ENCODE assay signal across 26 cellular contexts in genomic region chr1:197982266-197982665, GRCh38.
"Had no signal": no experiment of that assay in that cellular context is flagged by ENCODE, and none has a peak within 500 bp of the region (broad histone marks: within the 10 kb centered on the region; RNA-seq: fewer than 3 reads in every experiment).

No MANE protein-coding gene starts in this region.

- H3K36me3 Mint-ChIP-seq: naive thymus-derived CD8-positive, alpha-beta T cell had no signal

- DNase-seq: effector memory CD8-positive, alpha-beta T cell; erythroblast; esophagus squamous epithelium; foreskin fibroblast; gastrocnemius medialis; head of caudate nucleus; left ventricle myocardium superior; lower lobe of right lung; naive thymus-derived CD8-positive, alpha-beta T cell; nephron progenitor cell; pancreas; right lobe of liver; small intestine; stimulated activated CD4-positive, alpha-beta T cell treated with anti-CD3 and anti-CD28 coated beads, Interleukin-12 subunit alpha, Interleukin-12 subunit beta, amount 100 ng/mL, for 4 hours; stimulated activated CD4-positive, alpha-beta T cell treated with anti-CD3 and anti-CD28 coated beads, Interleukin-1b, Interleukin-23, amount 100 ng/mL, for 48 hours; stimulated activated CD4-positive, alpha-beta T cell treated with anti-CD3 and anti-CD28 coated beads, Interleukin-4, amount 100 ng/mL, for 1 hour; stimulated activated CD8-positive, alpha-beta memory T cell treated with anti-CD3 and anti-CD28 coated beads, Interleukin-4, amount 100 ng/mL, for 48 hours; stimulated activated naive CD4-positive, alpha-beta T cell; stimulated activated naive CD8-positive, alpha-beta T cell treated with anti-CD3 and anti-CD28 coated beads, Interleukin-15, amount 100 ng/mL, for 72 hours; transverse colon; upper lobe of right lung; uterus had no signal

- H3K27me3 ChIP-seq: esophagus squamous epithelium, gastrocnemius medialis, neutrophil, pancreas, right lobe of liver, suprapubic skin, transverse colon, upper lobe of right lung, uterus had no signal

- H3K4me1 Mint-ChIP-seq: nephron progenitor cell; stimulated activated naive CD8-positive, alpha-beta T cell treated with anti-CD3 and anti-CD28 coated beads, Interleukin-15, amount 100 ng/mL, for 72 hours had no signal

- H3K9me3 Mint-ChIP-seq: effector memory CD8-positive, alpha-beta T cell; naive thymus-derived CD8-positive, alpha-beta T cell; nephron progenitor cell; stimulated activated naive CD8-positive, alpha-beta T cell treated with anti-CD3 and anti-CD28 coated beads, Interleukin-15, amount 100 ng/mL, for 72 hours had no signal

- ATAC-seq: effector memory CD8-positive, alpha-beta T cell; gastrocnemius medialis; left ventricle myocardium superior; lower lobe of right lung; naive thymus-derived CD8-positive, alpha-beta T cell; pancreas; right lobe of liver; stimulated activated naive CD8-positive, alpha-beta T cell treated with anti-CD3 and anti-CD28 coated beads, Interleukin-15, amount 100 ng/mL, for 72 hours; upper lobe of right lung had no signal

- H3K27me3 Mint-ChIP-seq: progenitor cell of endocrine pancreas had no signal

- H3K27ac ChIP-seq: coronary artery, esophagus squamous epithelium, gastrocnemius medialis, lower lobe of right lung, neutrophil, pancreas, right lobe of liver, suprapubic skin, transverse colon, upper lobe of right lung, uterus had no signal

- H3K4me3 Mint-ChIP-seq: effector memory CD8-positive, alpha-beta T cell; naive thymus-derived CD8-positive, alpha-beta T cell; nephron progenitor cell; stimulated activated naive CD8-positive, alpha-beta T cell treated with anti-CD3 and anti-CD28 coated beads, Interleukin-15, amount 100 ng/mL, for 72 hours had no signal

- H3K4me1 ChIP-seq: esophagus squamous epithelium, gastrocnemius medialis, lower lobe of right lung, pancreas, suprapubic skin, transverse colon, upper lobe of right lung, uterus had no signal

- H3K4me3 ChIP-seq: coronary artery, esophagus squamous epithelium, gastrocnemius medialis, lower lobe of right lung, pancreas, right lobe of liver, suprapubic skin, transverse colon, upper lobe of right lung, uterus had no signal

- H3K36me3 ChIP-seq: esophagus squamous epithelium, gastrocnemius medialis, lower lobe of right lung, neutrophil, pancreas, right lobe of liver, suprapubic skin, transverse colon, upper lobe of right lung, uterus had no signal

- H3K27ac Mint-ChIP-seq: effector memory CD8-positive, alpha-beta T cell; naive thymus-derived CD8-positive, alpha-beta T cell; nephron progenitor cell; progenitor cell of endocrine pancreas; stimulated activated naive CD8-positive, alpha-beta T cell treated with anti-CD3 and anti-CD28 coated beads, Interleukin-15, amount 100 ng/mL, for 72 hours had no signal

- H3K9me3 ChIP-seq: esophagus squamous epithelium, gastrocnemius medialis, lower lobe of right lung, neutrophil, pancreas, right lobe of liver, suprapubic skin, transverse colon, upper lobe of right lung, uterus had no signal
